Comparison of ENCODE assay signal across 1 cellular context in genomic region chr3:70853161-70853560, GRCh38.
TF ChIP-seq lines count a peak whose summit lies in the region.

No MANE protein-coding gene starts in this region.

TF ChIP-seq in IMR-90, 13 proteins besides CTCF, POLR2A, EP300 and RAD21 (continued from another document):
- TF ChIP-seq ELK1 (IDR thresholded peaks at IDR 0.05; ENCODE audit: borderline replicate concordance, low read depth, low read length) (no peak), FOS (IDR thresholded peaks at IDR 0.05; ENCODE audit: low read depth, low read length) (no peak), CHD1 (IDR thresholded peaks at IDR 0.05; ENCODE audit: low read depth, low read length) (no peak), BHLHE40 (IDR thresholded peaks at IDR 0.05; ENCODE audit: low read depth, low read length) (no peak), USF2 (IDR thresholded peaks at IDR 0.05; ENCODE audit: low read depth, low read length) (no peak), RCOR1 (IDR thresholded peaks at IDR 0.05; ENCODE audit: insufficient replicate concordance, low read length) (no peak), NFE2L2 (IDR thresholded peaks at IDR 0.05; ENCODE audit: low read depth, low read length) (no peak), MAZ (IDR thresholded peaks at IDR 0.05; ENCODE audit: borderline replicate concordance, low read depth, low read length) (no peak), MAFK (IDR thresholded peaks at IDR 0.05; ENCODE audit: low read depth, low read length) (no peak)
